In the genomic region with DNA sequence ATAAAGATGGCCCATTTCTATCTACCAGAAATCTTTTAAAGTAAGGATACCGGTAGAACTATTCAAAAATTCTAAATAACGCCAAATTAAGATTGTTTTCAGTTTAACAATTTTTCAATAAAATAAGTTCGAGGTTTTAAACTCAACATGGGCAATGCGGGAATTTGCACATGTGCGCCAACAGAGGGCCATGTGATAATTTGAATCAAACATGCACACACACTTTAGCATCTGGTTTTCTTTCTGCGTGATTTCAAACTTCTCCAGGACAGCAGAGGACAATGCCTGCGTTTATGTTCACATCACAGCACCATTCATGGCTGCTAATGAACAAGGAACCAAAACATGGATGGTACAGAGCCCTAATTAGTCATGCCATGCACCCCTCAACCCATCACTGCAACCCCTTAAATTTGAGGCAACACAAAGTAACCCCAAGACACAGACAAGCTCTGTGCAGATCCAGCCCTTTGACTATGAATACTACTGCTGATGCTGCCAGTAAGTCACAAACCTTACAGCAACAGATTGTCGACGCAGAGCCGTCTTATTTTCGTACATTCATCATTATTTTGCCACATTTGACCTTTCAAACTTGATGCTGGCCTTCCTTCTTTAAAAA, we compare ENCODE assay signal across 22 cellular contexts. TPM values are rescaled to one million over a fixed set of nuclear protein-coding genes. Genes with fewer than 3 reads are reported as not detected.
DNase-seq lines count a peak whose midpoint lies in the region; ATAC-seq, FAIRE-seq and TF ChIP-seq lines count a peak whose summit lies in the region.
"Had no signal": no experiment of that assay in that cellular context is flagged by ENCODE, and none has a peak within 500 bp of the region (broad histone marks: within the 10 kb centered on the region; RNA-seq: fewer than 3 reads in every experiment).

No MANE protein-coding gene starts in this region.

- no peaks in the 10 kb centered on the region for H3K79me2 ChIP-seq in OCI-LY7 (ENCODE audit: insufficient read depth, low read depth, low read length)
- H3K79me2 ChIP-seq in neural cell (replicated peaks; ENCODE audit: insufficient read depth, low read length): peaks cover 65% of the 10 kb centered on the region
- H3K79me2 ChIP-seq: parathyroid adenoma had no signal

- no peak overlapping the region for H3K27ac ChIP-seq in OCI-LY7 (ENCODE audit: low read depth, low read length, poor library complexity, severe bottlenecking)
- H3K27ac ChIP-seq in neural cell (ENCODE audit: low read length): no peak overlapping the region
- H3K27ac ChIP-seq: BLaER1, parathyroid adenoma, SJCRH30 had no signal

- POLR2A ChIA-PET in OCI-LY7 (lab: Charles Lee): interaction anchor here (0.6 kb wide), 1 partner anchor 1349 kb away, joined by 3 read pairs; no protein-coding TSS in a partner anchor

- H3K4me3 ChIP-seq in OCI-LY7 (ENCODE audit: low read depth, low read length, poor library complexity, severe bottlenecking) (no peak overlapping the region), choroid plexus epithelial cell (ENCODE audit: low read depth, low read length) (no peak overlapping the region), neural cell (ENCODE audit: low read length) (peak overlapping the region; percentile 84)
- H3K4me3 ChIP-seq: BLaER1, SJCRH30 had no signal

- no peaks in the 10 kb centered on the region for H3K4me1 ChIP-seq in OCI-LY7 (ENCODE audit: insufficient read depth, low read length, poor library complexity, severe bottlenecking)
- H3K4me1 ChIP-seq: parathyroid adenoma had no signal

- peak; percentile 18 for TF ChIP-seq RAD21 in neural cell (conservative IDR thresholded peaks at IDR 0.05)

- H3K9me2 ChIP-seq in OCI-LY7 (ENCODE audit: insufficient read depth, low read length) (no peaks in the 10 kb centered on the region), neural cell (ENCODE audit: insufficient read depth, low read length) (no peaks in the 10 kb centered on the region)

- CTCF ChIA-PET in OCI-LY7 (lab: Charles Lee; ENCODE audit: unreplicated experiment): no interaction called here

- H4K20me1 ChIP-seq in OCI-LY7 (ENCODE audit: insufficient read depth, low read length) (no peaks in the 10 kb centered on the region), neural cell (ENCODE audit: insufficient read depth) (no peaks in the 10 kb centered on the region)
- H4K20me1 ChIP-seq: BLaER1 had no signal

- no peak overlapping the region for H3K4me2 ChIP-seq in OCI-LY7 (ENCODE audit: low read length)
- peak overlapping the region; percentile 81 for H3K4me2 ChIP-seq in neural cell (ENCODE audit: low read length)
- H3K4me2 ChIP-seq: BLaER1 had no signal

- intact Hi-C loops in OCI-LY7 (cut with micrococcal nuclease; ENCODE audit: unreplicated experiment): no loop called here

- BruUV-seq in OCI-LY7 (replicated peaks; lab: Mats Ljungman, UMichigan): no TSS peak

- peak; percentile 28 for DNase-seq in COLO829 (ENCODE audit: low spot score)
- DNase-seq in OCI-LY7 (ENCODE audit: low spot score): no peak
- no peak for DNase-seq in choroid plexus epithelial cell (ENCODE audit: low read depth)
- no peak for DNase-seq in GM19239 (ENCODE audit: insufficient read length, low spot score)
- no peak for DNase-seq in ecto neural progenitor cell (ENCODE audit: low spot score)
- DNase-seq: activated CD8-positive, alpha-beta memory T cell treated with anti-CD3 and anti-CD28 coated beads for 24 hours; activated effector memory CD4-positive, alpha-beta T cell treated with anti-CD3 and anti-CD28 coated beads, Interleukin-2, amount 50 U/mL, for 16 hours; DMS79; effector CD4-positive, alpha-beta T cell; immature natural killer cell; midbrain; NCI-H2081; NK-92 treated with Interleukin-12 subunit alpha and Interleukin-12 subunit beta, amount 100 ng/mL, for 24 hours; SJCRH30; stimulated activated naive CD8-positive, alpha-beta T cell treated with anti-CD3 and anti-CD28 coated beads, Interleukin-15, amount 100 ng/mL, for 72 hours had no signal

- ATAC-seq in GM21619 (IDR thresholded peaks at IDR 0.05; ENCODE audit: unreplicated experiment) (no peak), HG03571 (IDR thresholded peaks at IDR 0.05; ENCODE audit: unreplicated experiment) (no peak)
- ATAC-seq: stimulated activated naive CD8-positive, alpha-beta T cell treated with anti-CD3 and anti-CD28 coated beads, Interleukin-15, amount 100 ng/mL, for 72 hours had no signal

- H2AFZ ChIP-seq in OCI-LY7 (ENCODE audit: low read length) (no peak overlapping the region), neural cell (ENCODE audit: low read depth, low read length) (no peak overlapping the region)
- H2AFZ ChIP-seq: parathyroid adenoma had no signal

- no peak for FAIRE-seq in GM19239 (lab: Jason Lieb, UNC)
- FAIRE-seq: frontal cortex, TTC549 had no signal

- TF ChIP-seq EP300 in neural cell (conservative IDR thresholded peaks at IDR 0.05; ENCODE audit: poor library complexity, severe bottlenecking): no peak

- H3K9me3 ChIP-seq in OCI-LY7 (ENCODE audit: low read length) (no peaks in the 10 kb centered on the region), neural cell (ENCODE audit: low read length) (no peaks in the 10 kb centered on the region)
- H3K9me3 ChIP-seq: BLaER1, SJCRH30 had no signal

- peaks cover 16% of the 10 kb centered on the region for H3F3A ChIP-seq in neural cell (ENCODE audit: insufficient read depth, low read length, poor library complexity, severe bottlenecking)

- H3K36me3 ChIP-seq in OCI-LY7 (ENCODE audit: insufficient read depth, low read length): no peaks in the 10 kb centered on the region
- H3K36me3 ChIP-seq in neural cell (ENCODE audit: insufficient read depth, low read length): no peaks in the 10 kb centered on the region
- H3K36me3 ChIP-seq: BLaER1, SJCRH30 had no signal

- TF ChIP-seq CTCF in OCI-LY7 (conservative IDR thresholded peaks at IDR 0.05; ENCODE audit: low read length) (0 out of 2 replicates have a peak, but pooled peaks have one; percentile 14), choroid plexus epithelial cell (conservative IDR thresholded peaks at IDR 0.05; ENCODE audit: low read depth, low read length) (peak; percentile 7), neural cell (IDR thresholded peaks at IDR 0.05; ENCODE audit: poor library complexity, severe bottlenecking) (peak; percentile 47)

- peak overlapping the region; percentile 95 for H3K9ac ChIP-seq in neural cell (ENCODE audit: low read length)
- H3K9ac ChIP-seq: BLaER1, parathyroid adenoma had no signal

- peaks cover 3% of the 10 kb centered on the region for H3K27me3 ChIP-seq in neural cell (ENCODE audit: insufficient read depth, low read depth, low read length)
- H3K27me3 ChIP-seq: SJCRH30 had no signal

TF ChIP-seq in neural cell, 6 proteins besides CTCF, POLR2A, EP300 and RAD21:
- TF ChIP-seq MXI1 (conservative IDR thresholded peaks at IDR 0.05; ENCODE audit: poor library complexity, severe bottlenecking): peak; percentile 64
- peak; percentile 54 for TF ChIP-seq SMC3 (conservative IDR thresholded peaks at IDR 0.05; ENCODE audit: poor library complexity)
- TF ChIP-seq TAF1 (IDR thresholded peaks at IDR 0.05; ENCODE audit: low read depth): no peak
TF ChIP-seq in neural cell: peak in this region for 2.

RNA-seq across cellular contexts. Expression of a gene that starts 2.8 kb away (rescaled TPM):
- total RNA-seq in OCI-LY7 (2014; rRNA removed; shearing (Covaris generic)): 0.03 TPM in 1 of 2 replicates, not detected in the other
- not detected in 2 replicates for total RNA-seq in OCI-LY7 (2022)
- 20.1 and 22.9 TPM in 2 replicates for polyA plus RNA-seq in neural cell
- polyA minus RNA-seq in neural cell: 53.4 and 54.3 TPM in 2 replicates
- total RNA-seq: SJCRH30 had no signal
- polyA plus RNA-seq: immature natural killer cell had no signal
